In the genomic region with DNA sequence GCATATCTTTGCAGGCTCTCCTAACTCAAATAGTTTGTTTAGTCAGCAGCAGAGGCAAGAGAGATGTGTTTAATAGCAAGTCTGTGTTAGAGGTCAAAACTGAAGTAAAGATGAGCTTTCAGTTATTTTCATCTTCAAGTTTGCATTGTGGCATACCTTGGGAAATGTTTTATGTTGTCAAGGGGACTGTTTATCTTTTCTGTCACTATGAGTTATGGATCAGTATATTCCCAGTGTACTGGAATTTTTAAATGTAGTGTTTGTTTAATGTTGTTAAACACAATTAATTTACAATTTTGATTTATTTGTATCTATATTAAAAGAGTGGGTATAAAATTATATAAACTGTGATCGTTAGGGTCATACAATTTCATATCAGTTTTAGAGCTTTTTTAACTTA, we compare ENCODE assay signal across 16 cellular contexts.
DNase-seq lines count a peak whose midpoint lies in the region; FAIRE-seq and TF ChIP-seq lines count a peak whose summit lies in the region.
"Had no signal": no experiment of that assay in that cellular context is flagged by ENCODE, and none has a peak within 500 bp of the region (broad histone marks: within the 10 kb centered on the region; RNA-seq: fewer than 3 reads in every experiment).

No MANE protein-coding gene starts in this region.

- no peaks in the 10 kb centered on the region for H3K36me3 Mint-ChIP-seq in activated naive CD4-positive, alpha-beta T cell treated with anti-CD3 and anti-CD28 coated beads for 36 hours (ENCODE audit: low read depth)
- no peaks in the 10 kb centered on the region for H3K36me3 Mint-ChIP-seq in HFFc6 (ENCODE audit: low read depth)
- H3K36me3 Mint-ChIP-seq: stimulated activated memory B cell treated with anti-CD40 and anti-IgM and Interleukin-4, amounts not matched to agents 10 μg/mL and 1 μg/mL and 100 μg/mL, for 72 hours had no signal

- H3K4me3 ChIP-seq in kidney (ENCODE audit: low read length in 2 of 2) (peak overlapping the region; percentile 26 to 56), stomach smooth muscle (ENCODE audit: low read length in 2 of 2) (peak overlapping the region; percentile 92 to 95)

- DNase-seq in HT-29 (ENCODE audit: low spot score) (peak; percentile 14), kidney (no peak), HFFc6 (no peak), posterior vena cava (ENCODE audit: low spot score) (no peak)
- no peak for DNase-seq in activated naive CD4-positive, alpha-beta T cell treated with anti-CD3 and anti-CD28 coated beads for 36 hours
- no peak for DNase-seq in stimulated activated CD4-positive, alpha-beta T cell treated with anti-CD3 and anti-CD28 coated beads, Interleukin-2, amount 100 ng/mL, for 48 hours
- DNase-seq: activated CD8-positive, alpha-beta T cell treated with anti-CD3 and anti-CD28 coated beads for 36 hours; activated effector memory CD4-positive, alpha-beta T cell treated with Interleukin-2 at 50 U/mL for 16 hours; BE2C; brain microvascular endothelial cell; heart right ventricle; NCI-H1048; stimulated activated CD4-positive, alpha-beta T cell treated with anti-CD3 and anti-CD28 coated beads, Interleukin-4, amount 100 ng/mL, for 24 hours had no signal

- peaks cover 3 to 10% of the 10 kb centered on the region in 2 donors for H3K4me1 ChIP-seq in kidney (ENCODE audit: control insufficient read depth in 1 of 2, insufficient read depth in 1 of 2, low read depth in 1 of 2, low read length in 2 of 2)
- H3K4me1 ChIP-seq in stomach smooth muscle (ENCODE audit: control insufficient read depth, insufficient read depth, low read length): peaks cover 12% of the 10 kb centered on the region
- H3K4me1 ChIP-seq: BE2C had no signal

- TF ChIP-seq CTCF in kidney (IDR thresholded peaks at IDR 0.05; ENCODE audit: borderline replicate concordance, extremely low read depth, insufficient read depth): no peak
- no peak for TF ChIP-seq CTCF in HFFc6 (IDR thresholded peaks at IDR 0.05)

- intact Hi-C loops in kidney (cut with DNase I): no loop called here
- intact Hi-C loops in activated naive CD4-positive, alpha-beta T cell treated with anti-CD3 and anti-CD28 coated beads for 36 hours (cut with micrococcal nuclease): loop anchor here (10.0 kb wide), 1 partner anchor 576 kb away; no protein-coding TSS in a partner anchor
- intact Hi-C loops in posterior vena cava (cut with DNase I): loop anchor here (10.0 kb wide), 4 partner anchors 316 to 566 kb away; a partner anchor contains a TSS

- CTCF ChIA-PET in activated naive CD4-positive, alpha-beta T cell treated with anti-CD3 and anti-CD28 coated beads for 36 hours (lab: Charles Lee): no interaction called here

- peak; percentile 18 for FAIRE-seq in colon (lab: Jason Lieb, UNC)
- FAIRE-seq in kidney (lab: Jason Lieb, UNC): peak; percentile 13

- H3K27ac ChIP-seq in kidney (ENCODE audit: low read depth in 2 of 2, low read length in 2 of 2) (no peak overlapping the region), stomach smooth muscle (ENCODE audit: low read length) (peak overlapping the region; percentile 70)
- H3K27ac ChIP-seq: brain microvascular endothelial cell, heart right ventricle had no signal

- no peak overlapping the region for H3K4me3 Mint-ChIP-seq in activated naive CD4-positive, alpha-beta T cell treated with anti-CD3 and anti-CD28 coated beads for 36 hours
- H3K4me3 Mint-ChIP-seq in HFFc6: no peak overlapping the region
- H3K4me3 Mint-ChIP-seq: activated CD8-positive, alpha-beta T cell treated with anti-CD3 and anti-CD28 coated beads for 36 hours; stimulated activated memory B cell treated with anti-CD40 and anti-IgM and Interleukin-4, amounts not matched to agents 10 μg/mL and 1 μg/mL and 100 μg/mL, for 72 hours had no signal

- H3K4me1 Mint-ChIP-seq in activated naive CD4-positive, alpha-beta T cell treated with anti-CD3 and anti-CD28 coated beads for 36 hours (ENCODE audit: low read depth): peaks cover 30% of the 10 kb centered on the region
- peaks cover 21% of the 10 kb centered on the region for H3K4me1 Mint-ChIP-seq in HFFc6 (ENCODE audit: low read depth)

- H3K9ac ChIP-seq in kidney (ENCODE audit: low read length in 2 of 2) (no peak overlapping the region), stomach smooth muscle (ENCODE audit: low read length in 2 of 2) (peak overlapping the region; percentile 78 to 79)

- H3K27me3 Mint-ChIP-seq in activated naive CD4-positive, alpha-beta T cell treated with anti-CD3 and anti-CD28 coated beads for 36 hours (ENCODE audit: low read depth): peaks cover 49% of the 10 kb centered on the region
- peaks cover 32% of the 10 kb centered on the region for H3K27me3 Mint-ChIP-seq in HFFc6 (ENCODE audit: insufficient read depth)

- no peaks in the 10 kb centered on the region for H3K27me3 ChIP-seq in stomach smooth muscle (ENCODE audit: control insufficient read depth in 1 of 2, insufficient read depth in 2 of 2, low read length in 2 of 2)
- H3K27me3 ChIP-seq: brain microvascular endothelial cell had no signal

- no peak overlapping the region for H3K27ac Mint-ChIP-seq in activated naive CD4-positive, alpha-beta T cell treated with anti-CD3 and anti-CD28 coated beads for 36 hours
- no peak overlapping the region for H3K27ac Mint-ChIP-seq in HFFc6
- H3K27ac Mint-ChIP-seq: activated CD8-positive, alpha-beta T cell treated with anti-CD3 and anti-CD28 coated beads for 36 hours; stimulated activated memory B cell treated with anti-CD40 and anti-IgM and Interleukin-4, amounts not matched to agents 10 μg/mL and 1 μg/mL and 100 μg/mL, for 72 hours had no signal

- no peaks in the 10 kb centered on the region for H3K9me3 Mint-ChIP-seq in activated naive CD4-positive, alpha-beta T cell treated with anti-CD3 and anti-CD28 coated beads for 36 hours
- no peaks in the 10 kb centered on the region; the same call in 1 of the 2 replicates for H3K9me3 Mint-ChIP-seq in HFFc6
- H3K9me3 Mint-ChIP-seq: activated CD8-positive, alpha-beta T cell treated with anti-CD3 and anti-CD28 coated beads for 36 hours; stimulated activated memory B cell treated with anti-CD40 and anti-IgM and Interleukin-4, amounts not matched to agents 10 μg/mL and 1 μg/mL and 100 μg/mL, for 72 hours had no signal

- H3K9me3 ChIP-seq in kidney (ENCODE audit: control insufficient read depth in 1 of 2, low read length in 2 of 2) (no peaks in the 10 kb centered on the region), stomach smooth muscle (ENCODE audit: control insufficient read depth in 2 of 2, low read length in 2 of 2) (no peaks in the 10 kb centered on the region)
- H3K9me3 ChIP-seq: BE2C, heart right ventricle had no signal

- H3K36me3 ChIP-seq in kidney (ENCODE audit: control insufficient read depth in 1 of 2, insufficient read depth in 2 of 2, low read length in 2 of 2) (no peaks in the 10 kb centered on the region), stomach smooth muscle (ENCODE audit: control insufficient read depth in 2 of 2, insufficient read depth in 2 of 2, low read length in 2 of 2) (no peaks in the 10 kb centered on the region)
- H3K36me3 ChIP-seq: BE2C, brain microvascular endothelial cell, heart right ventricle had no signal

Comparison
In these comparisons a context has a peak if more than half of its experiments do, and no peak if none do; other contexts are left out.
1. H3K9ac ChIP-seq: peak in stomach smooth muscle (2 of 2); none in kidney (0 of 2).